28 cellular contexts compared by ENCODE assay signal in the genomic region with DNA sequence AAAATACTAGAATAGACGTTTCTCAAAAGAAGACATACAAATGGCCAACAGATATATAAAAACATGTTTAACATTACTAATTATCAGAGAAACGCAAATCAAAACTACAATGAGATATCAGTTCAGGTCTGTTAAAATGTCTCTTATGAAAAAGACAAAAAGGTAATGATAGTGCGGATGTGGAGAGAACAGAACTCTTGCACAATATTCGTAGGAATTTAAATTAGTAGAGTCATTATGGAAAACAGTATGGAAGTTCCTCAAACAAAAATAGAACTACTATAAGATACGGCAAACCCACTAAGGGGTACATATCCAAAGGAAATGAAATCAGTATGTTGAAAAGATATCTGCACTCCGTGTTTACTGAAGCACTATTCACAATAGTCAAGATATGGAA.
"Had no signal": no experiment of that assay in that cellular context is flagged by ENCODE, and none has a peak within 500 bp of the region (broad histone marks: within the 10 kb centered on the region; RNA-seq: fewer than 3 reads in every experiment).

No MANE protein-coding gene starts in this region.

- H3K9me3 ChIP-seq: colonic mucosa had no signal

- H3K36me3 ChIP-seq: colonic mucosa, esophagus muscularis mucosa, esophagus squamous epithelium, gastrocnemius medialis, gastroesophageal sphincter, heart left ventricle, heart right ventricle had no signal

- H3K27me3 ChIP-seq: colonic mucosa, dorsolateral prefrontal cortex, esophagus muscularis mucosa, esophagus squamous epithelium, foreskin keratinocyte, gastrocnemius medialis, gastroesophageal sphincter, heart left ventricle, heart right ventricle, hepatocyte had no signal

- FAIRE-seq: endometrium, endothelial cell of umbilical vein, frontal cortex had no signal

- H2AFZ ChIP-seq: hepatocyte had no signal

- H3K4me3 ChIP-seq: colonic mucosa, coronary artery, dorsolateral prefrontal cortex, esophagus muscularis mucosa, esophagus squamous epithelium, gastrocnemius medialis, gastroesophageal sphincter, heart left ventricle, heart right ventricle, hepatocyte had no signal

- H3K4me2 ChIP-seq: hepatocyte had no signal

- H3K27ac ChIP-seq: colonic mucosa, coronary artery, dorsolateral prefrontal cortex, epithelial cell of prostate, esophagus muscularis mucosa, esophagus squamous epithelium, foreskin keratinocyte, gastrocnemius medialis, gastroesophageal sphincter, heart left ventricle, heart right ventricle, hepatocyte had no signal

- H3K79me2 ChIP-seq: hepatocyte had no signal

- H3K4me1 ChIP-seq: colonic mucosa, esophagus muscularis mucosa, esophagus squamous epithelium, foreskin keratinocyte, gastrocnemius medialis, gastroesophageal sphincter, heart left ventricle, heart right ventricle had no signal

- ATAC-seq: effector memory CD8-positive, alpha-beta T cell; esophagus mucosa; foreskin keratinocyte; gastrocnemius medialis; gastroesophageal sphincter; heart left ventricle; heart right ventricle had no signal

- DNase-seq: colonic mucosa; cortex of kidney; dermis blood vessel endothelial cell; dorsolateral prefrontal cortex; effector CD4-positive, alpha-beta T cell; effector CD8-positive, alpha-beta T cell; effector memory CD4-positive, alpha-beta T cell; effector memory CD8-positive, alpha-beta T cell; endodermal cell; erythroblast; esophagus squamous epithelium; foreskin fibroblast; foreskin keratinocyte; foreskin melanocyte; gastrocnemius medialis; glutamatergic neuron; head of caudate nucleus; heart left ventricle; heart right ventricle had no signal
